Comparison of ENCODE assay signal across 13 cellular contexts in genomic region chr6:41702089-41702745, GRCh38. TPM values are rescaled to one million over a fixed set of nuclear protein-coding genes. Genes with fewer than 3 reads are reported as not detected.
A peak's percentile ranks its signal among the peaks of the same experiment; 100 is the strongest.
DNase-seq lines count a peak whose midpoint lies in the region; ATAC-seq and TF ChIP-seq lines count a peak whose summit lies in the region.
"Had no signal": no experiment of that assay in that cellular context is flagged by ENCODE, and none has a peak within 500 bp of the region (broad histone marks: within the 10 kb centered on the region; RNA-seq: fewer than 3 reads in every experiment).

No MANE protein-coding gene starts in this region.

- no peaks in the 10 kb centered on the region for H3K9me2 ChIP-seq in PC-3 (replicated peaks; ENCODE audit: low read length)

- H3K4me3 Mint-ChIP-seq in memory B cell: no peak overlapping the region

- H3F3A ChIP-seq in PC-3 (ENCODE audit: low read length, unreplicated experiment): no peaks in the 10 kb centered on the region

- no peak for TF ChIP-seq POLR2A in gastroesophageal sphincter (IDR thresholded peaks at IDR 0.05)

- H2AFZ ChIP-seq in PC-3 (ENCODE audit: low read length): no peak overlapping the region

- TF ChIP-seq CTCF in HEK293 (tag by site-specific recombination; IDR thresholded peaks at IDR 0.05): no peak
- TF ChIP-seq CTCF in PC-3 (conservative IDR thresholded peaks at IDR 0.05; ENCODE audit: low read depth, low read length): no peak
- no peak for TF ChIP-seq CTCF in gastroesophageal sphincter (IDR thresholded peaks at IDR 0.05)

- H3K27me3 ChIP-seq in PC-3 (ENCODE audit: low read length) (no peaks in the 10 kb centered on the region), gastroesophageal sphincter (no peaks in the 10 kb centered on the region)

- no peaks in the 10 kb centered on the region for H3K27me3 Mint-ChIP-seq in memory B cell

- H3K9me3 Mint-ChIP-seq in memory B cell: no peaks in the 10 kb centered on the region

- peaks cover 71% of the 10 kb centered on the region for H3K4me1 Mint-ChIP-seq in memory B cell

- no peaks in the 10 kb centered on the region for H4K20me1 ChIP-seq in PC-3 (ENCODE audit: low read length)

- 100% methylated on average over 1 to 2 of the region's 10 CpGs for WGBS in gastroesophageal sphincter (ENCODE audit: low coverage in 1 of 2), 2 donors

- H3K4me2 ChIP-seq in PC-3 (ENCODE audit: low read length): no peak overlapping the region

- H3K9me3 ChIP-seq in HEK293 (ENCODE audit: control insufficient read depth, insufficient read depth, low read depth, low read length) (no peaks in the 10 kb centered on the region), PC-3 (ENCODE audit: low read length) (no peaks in the 10 kb centered on the region), gastroesophageal sphincter (no peaks in the 10 kb centered on the region)

- no peak overlapping the region for H3K9ac ChIP-seq in PC-3 (ENCODE audit: low read length)

- H3K36me3 ChIP-seq in HEK293 (ENCODE audit: control insufficient read depth in 2 of 2, insufficient read depth in 1 of 2, low read length in 2 of 2): no peaks in the 10 kb centered on the region
- no peaks in the 10 kb centered on the region for H3K36me3 ChIP-seq in PC-3 (ENCODE audit: low read depth, low read length)
- peaks cover 0 to 21% of the 10 kb centered on the region in 2 donors for H3K36me3 ChIP-seq in gastroesophageal sphincter

- DNase-seq in memory B cell (ENCODE audit: low spot score in 2 of 2) (no peak), substantia nigra (lab: John Stamatoyannopoulos, UW) (no peak), T1000 (lab: John Stamatoyannopoulos, UW) (no peak), PC-3 (no peak)
- DNase-seq: DMS153, HCEC 1CT, IMR-90, NCI-H2107, NCI-H226, NCI-H526 had no signal

- POLR2A ChIA-PET in HEK293 (lab: Yijun Ruan, JAX) (no interaction called here), PC-3 (lab: Charles Lee; ENCODE audit: unreplicated experiment) (interaction anchor here (0.5 kb wide), 1 partner anchor 623 kb away, joined by 4 read pairs; no protein-coding TSS in a partner anchor)

- CTCF ChIA-PET in HEK293 (lab: Yijun Ruan, JAX): interaction anchor here (0.6 to 1.6 kb wide), 3 partner anchors 73 to 549 kb away, joined by 3 to 4 read pairs (median 3); no protein-coding TSS in a partner anchor
- CTCF ChIA-PET in PC-3 (lab: Charles Lee): no interaction called here

- peak overlapping the region; percentile 81 for H3K27ac Mint-ChIP-seq in memory B cell

- ATAC-seq in memory B cell (ENCODE audit: low read depth) (no peak), PC-3 (no peak), gastroesophageal sphincter (no peak)

- H3K4me1 ChIP-seq in HEK293 (ENCODE audit: control insufficient read depth, insufficient read depth, low read length): no peaks in the 10 kb centered on the region
- H3K4me1 ChIP-seq in PC-3 (ENCODE audit: insufficient read depth, low read length): peaks cover 21% of the 10 kb centered on the region
- peaks cover 0 to 81% (median 35%) of the 10 kb centered on the region in 3 donors for H3K4me1 ChIP-seq in gastroesophageal sphincter

- H3K27ac ChIP-seq in HEK293 (ENCODE audit: extremely low read depth, low read depth, low read length) (no peak overlapping the region), angular gyrus (ENCODE audit: low read depth, low read length) (peak overlapping the region; percentile 99), substantia nigra (ENCODE audit: low read depth, low read length, poor library complexity, severe bottlenecking) (peak overlapping the region; percentile 97), PC-3 (ENCODE audit: low read length) (no peak overlapping the region), gastroesophageal sphincter (no peak overlapping the region)

- no peak for TF ChIP-seq EP300 in gastroesophageal sphincter (IDR thresholded peaks at IDR 0.05)

- H3K4me3 ChIP-seq in HEK293 (ENCODE audit: low read depth, low read length) (no peak overlapping the region), PC-3 (ENCODE audit: low read length) (no peak overlapping the region), gastroesophageal sphincter (no peak overlapping the region)

- no TSS peak for BruUV-seq in PC-3 (replicated peaks; lab: Mats Ljungman, UMichigan)

- H3K79me2 ChIP-seq in PC-3 (ENCODE audit: low read length): no peaks in the 10 kb centered on the region

- intact Hi-C loops in PC-3 (cut with micrococcal nuclease): no loop called here

- H3K36me3 Mint-ChIP-seq in memory B cell: peaks cover 12% of the 10 kb centered on the region

TF ChIP-seq in HEK293, 187 proteins besides CTCF, POLR2A, EP300 and RAD21:
- peak; percentile 37; the same call in 1 of the 2 replicates for TF ChIP-seq ZFHX2 (tag by site-specific recombination; conservative IDR thresholded peaks at IDR 0.05)
- no peak for TF ChIP-seq OVOL3 (tag by site-specific recombination; IDR thresholded peaks at IDR 0.05)
- TF ChIP-seq ZFP37 (tag by site-specific recombination; IDR thresholded peaks at IDR 0.05): no peak
- peak; percentile 67; the same call in 1 of the 2 replicates for TF ChIP-seq EGR2 (tag by site-specific recombination; IDR thresholded peaks at IDR 0.05; ENCODE audit: low read depth)
- no peak for TF ChIP-seq HIC1 (tag by site-specific recombination; IDR thresholded peaks at IDR 0.05)

RNA-seq across cellular contexts. Expression of gene TFEB, which starts 33.2 kb away (rescaled TPM):
- total RNA-seq in PC-3 (2014; rRNA removed) (4.2 and 5.5 TPM in 2 replicates), gastroesophageal sphincter (10 to 100 TPM; 16.6 to 42.8 (median 26.1) TPM)

RNA-seq across cellular contexts. Expression of gene PGC, which starts 45.0 kb away (rescaled TPM):
- total RNA-seq in PC-3 (2014; rRNA removed): not detected in 2 replicates
- under 1 TPM in 1 of 4 donors, not detected in 3; 0.62 TPM for total RNA-seq in gastroesophageal sphincter
- total RNA-seq: IMR-90 had no signal

Comparison
In these comparisons a context has a peak if more than half of its experiments do, and no peak if none do; other contexts are left out.
1. H3K27ac ChIP-seq: peak in angular gyrus (single experiment) and substantia nigra (single experiment); none in HEK293 (single experiment), PC-3 (single experiment) and gastroesophageal sphincter (0 of 4).